In genomic region chr1:153977250-153978240, GRCh38 we compare ENCODE assay signal across 8 cellular contexts. TPM values are rescaled to one million over a fixed set of nuclear protein-coding genes. Genes with fewer than 3 reads are reported as not detected.
DNase-seq lines count a peak whose midpoint lies in the region; ATAC-seq and TF ChIP-seq lines count a peak whose summit lies in the region.

TSS of gene JTB (minus strand) at chr1:153977674. CDS start at chr1:153977252, 422 bp downstream.

- H3K9me3 ChIP-seq in HUES6 (ENCODE audit: control insufficient read depth, insufficient read depth, low read depth, low read length) (no peaks in the 10 kb centered on the region), OCI-LY1 (ENCODE audit: low read length) (no peaks in the 10 kb centered on the region)

- H3K4me1 Mint-ChIP-seq in CD14-positive monocyte (peaks cover 50% of the 10 kb centered on the region), endothelial cell (ENCODE audit: unreplicated experiment) (peaks cover 64% of the 10 kb centered on the region), mesothelial cell of epicardium (peaks cover 28% of the 10 kb centered on the region)

- H3K4me3 Mint-ChIP-seq in CD14-positive monocyte (peak within 1 kb of the TSS; percentile 99), endothelial cell (ENCODE audit: unreplicated experiment) (peak within 1 kb of the TSS; percentile 98), mesothelial cell of epicardium (peak within 1 kb of the TSS; percentile 97)

- H3K9me3 Mint-ChIP-seq in CD14-positive monocyte (no peaks in the 10 kb centered on the region), endothelial cell (ENCODE audit: unreplicated experiment) (no peaks in the 10 kb centered on the region), mesothelial cell of epicardium (no peaks in the 10 kb centered on the region)

- peaks cover 25 to 33% of the 10 kb centered on the region in 2 donors for H3K36me3 Mint-ChIP-seq in CD14-positive monocyte
- peaks cover 45% of the 10 kb centered on the region for H3K36me3 Mint-ChIP-seq in endothelial cell (ENCODE audit: low read depth, unreplicated experiment)
- peaks cover 13% of the 10 kb centered on the region for H3K36me3 Mint-ChIP-seq in mesothelial cell of epicardium

- H3K27me3 Mint-ChIP-seq in CD14-positive monocyte (ENCODE audit: low read depth in 3 of 3): peaks cover 0 to 2% (median 0%) of the 10 kb centered on the region in 3 donors
- peaks cover 3% of the 10 kb centered on the region for H3K27me3 Mint-ChIP-seq in endothelial cell (ENCODE audit: unreplicated experiment)
- no peaks in the 10 kb centered on the region for H3K27me3 Mint-ChIP-seq in mesothelial cell of epicardium (ENCODE audit: low read depth)

- H3K4me3 ChIP-seq in HUES6 (ENCODE audit: low read depth, low read length): peak within 1 kb of the TSS; percentile 73
- peak within 1 kb of the TSS; percentile 83 for H3K4me3 ChIP-seq in OCI-LY1 (ENCODE audit: low read depth, low read length, poor library complexity, severe bottlenecking)

- no peaks in the 10 kb centered on the region for H4K20me1 ChIP-seq in OCI-LY1 (ENCODE audit: insufficient read depth, low read length)

- no peaks in the 10 kb centered on the region for H3K9me2 ChIP-seq in OCI-LY1 (ENCODE audit: low read depth, low read length)

- H3K4me1 ChIP-seq in HUES6 (ENCODE audit: control insufficient read depth, insufficient read depth, low read length) (peaks cover 2% of the 10 kb centered on the region; the same call in 1 of the 2 replicates), OCI-LY1 (ENCODE audit: insufficient read depth, low read length, severe bottlenecking) (peaks cover 29% of the 10 kb centered on the region)

- H3K79me2 ChIP-seq in OCI-LY1 (ENCODE audit: insufficient read depth, low read length): peaks cover 19% of the 10 kb centered on the region

- H3K36me3 ChIP-seq in HUES6 (ENCODE audit: control insufficient read depth, insufficient read depth, low read length) (peaks cover 41% of the 10 kb centered on the region), OCI-LY1 (ENCODE audit: insufficient read depth, low read length) (peaks cover 37% of the 10 kb centered on the region)

- H3K27ac Mint-ChIP-seq in CD14-positive monocyte: peak within 1 kb of the TSS; percentile 90 to 97 (median 94)
- peak within 1 kb of the TSS; percentile 78 for H3K27ac Mint-ChIP-seq in endothelial cell (ENCODE audit: unreplicated experiment)
- H3K27ac Mint-ChIP-seq in mesothelial cell of epicardium: peak within 1 kb of the TSS; percentile 97

- H3K27ac ChIP-seq in HUES6 (ENCODE audit: low read depth, low read length) (peak within 1 kb of the TSS; percentile 79), OCI-LY1 (ENCODE audit: low read depth, low read length, poor library complexity, severe bottlenecking) (peak within 1 kb of the TSS; percentile 57)

- ATAC-seq in GM19467 (IDR thresholded peaks at IDR 0.05; ENCODE audit: unreplicated experiment): peak; percentile 66

- H3F3A ChIP-seq in OCI-LY1 (ENCODE audit: insufficient read depth, low read length): peaks cover under 1% of the 10 kb centered on the region; the same call in 1 of the 2 replicates

- intact Hi-C loops in CD14-positive monocyte (cut with micrococcal nuclease): no loop called here

- no peak for TF ChIP-seq CTCF in CD14-positive monocyte (IDR thresholded peaks at IDR 0.05)
- no peak; the same call in 1 of the 2 replicates for TF ChIP-seq CTCF in OCI-LY1 (IDR thresholded peaks at IDR 0.05; ENCODE audit: low read length)
- TF ChIP-seq CTCF in endothelial cell (IDR thresholded peaks at IDR 0.05; ENCODE audit: unreplicated experiment): no peak
- TF ChIP-seq CTCF in mesothelial cell of epicardium (IDR thresholded peaks at IDR 0.05; ENCODE audit: unreplicated experiment): no peak

- H3K4me2 ChIP-seq in OCI-LY1 (ENCODE audit: low read length): peak within 1 kb of the TSS; percentile 100

- DNase-seq in CD14-positive monocyte (ENCODE audit: low spot score) (peak; percentile 76), endothelial cell (ENCODE audit: low spot score) (peak; percentile 81), mesothelial cell of epicardium (ENCODE audit: low spot score in 2 of 2, unreplicated experiment in 2 of 2) (peak; percentile 63 to 82)
- peak; percentile 87 for DNase-seq in activated CD8-positive, alpha-beta memory T cell treated with anti-CD3 and anti-CD28 coated beads, Interleukin-2, amount 50 U/mL, for 4 hours
- DNase-seq in stimulated activated CD8-positive, alpha-beta memory T cell treated with anti-CD3 and anti-CD28 coated beads, Interleukin-2, amount 100 ng/mL, for 1 hour (ENCODE audit: low read depth in 2 of 2): peak; percentile 52 to 69

- peak within 1 kb of the TSS; percentile 87 for H3K9ac ChIP-seq in HUES6 (ENCODE audit: low read length)
- H3K9ac ChIP-seq in OCI-LY1 (ENCODE audit: low read length): peak within 1 kb of the TSS; percentile 95

- H2AFZ ChIP-seq in OCI-LY1 (ENCODE audit: low read length): peak within 1 kb of the TSS; percentile 60; the same call in 1 of the 2 replicates

- H3K27me3 ChIP-seq in HUES6 (ENCODE audit: control insufficient read depth, insufficient read depth, low read length): no peaks in the 10 kb centered on the region
- H3K27me3 ChIP-seq in OCI-LY1 (ENCODE audit: insufficient read depth, low read length): no peaks in the 10 kb centered on the region

RNA-seq across cellular contexts. Expression of gene JTB, which starts in this region (rescaled TPM):
- 100 to 1,000 TPM; 312 to 391 TPM for polyA plus RNA-seq in CD14-positive monocyte
- 58.7 TPM for total RNA-seq in endothelial cell (ENCODE audit: unreplicated experiment)
- 67.6 to 74.1 TPM (median 72.1 TPM) in 3 replicates for total RNA-seq in mesothelial cell of epicardium

Comparison
In these comparisons a context has a peak if more than half of its experiments do, and no peak if none do; other contexts are left out.
1. Peak in every context shown above with its lines: DNase-seq, ATAC-seq, H3K4me3 ChIP-seq and H3K27ac ChIP-seq.